Comparison of ENCODE assay signal across 23 cellular contexts in genomic region chr14:101328412-101329149, GRCh38.
"Had no signal": no experiment of that assay in that cellular context is flagged by ENCODE, and none has a peak within 500 bp of the region (broad histone marks: within the 10 kb centered on the region; RNA-seq: fewer than 3 reads in every experiment).

No MANE protein-coding gene starts in this region.

- H3K36me3 Mint-ChIP-seq: activated naive CD4-positive, alpha-beta T cell treated with anti-CD3 and anti-CD28 coated beads, Interleukin-2, amount 50 U/mL, for 24 hours; stimulated activated effector memory CD8-positive, alpha-beta T cell treated with anti-CD3 and anti-CD28 coated beads, Interleukin-12 subunit alpha, Interleukin-12 subunit beta, amount 100 ng/mL, for 72 hours had no signal

- H3K27ac Mint-ChIP-seq: activated naive CD4-positive, alpha-beta T cell treated with anti-CD3 and anti-CD28 coated beads, Interleukin-2, amount 50 U/mL, for 24 hours; memory B cell; natural killer cell treated with Interleukin-12 subunit alpha and Interleukin-12 subunit beta and Interleukin-15 and Interleukin-18, amount 100 ng/mL, for 72 hours; stimulated activated effector memory CD8-positive, alpha-beta T cell treated with anti-CD3 and anti-CD28 coated beads, Interleukin-12 subunit alpha, Interleukin-12 subunit beta, amount 100 ng/mL, for 72 hours had no signal

- H3K4me1 Mint-ChIP-seq: activated naive CD4-positive, alpha-beta T cell treated with anti-CD3 and anti-CD28 coated beads, Interleukin-2, amount 50 U/mL, for 24 hours; central memory CD8-positive, alpha-beta T cell; memory B cell; stimulated activated effector memory CD8-positive, alpha-beta T cell treated with anti-CD3 and anti-CD28 coated beads, Interleukin-12 subunit alpha, Interleukin-12 subunit beta, amount 100 ng/mL, for 72 hours had no signal

- H3K4me3 ChIP-seq: ascending aorta, breast epithelium, right atrium auricular region, skin epidermis, stomach, suprapubic skin, tibial nerve had no signal

- H3K9me3 ChIP-seq: ascending aorta, suprapubic skin had no signal

- DNase-seq: activated CD4-positive, CD25-positive, alpha-beta regulatory T cell treated with anti-CD3 and anti-CD28 coated beads, Interleukin-2, amount 50 U/mL, for 72 hours; activated gamma-delta T cell treated with Interleukin-2 at 50 U/mL for 16 hours; activated T-cell treated with anti-CD3 and anti-CD28 coated beads, Interleukin-2, amount 50 U/mL, for 1 hour; effector memory CD4-positive, alpha-beta T cell; foreskin melanocyte; hippocampal formation; kidney glomerular epithelial cell; nucleus accumbens; stimulated activated CD4-positive, alpha-beta T cell treated with anti-CD3 and anti-CD28 coated beads, Interleukin-2, amount 100 ng/mL, for 24 hours; stomach; T-helper 1 cell; WERI-Rb-1 had no signal

- H3K27ac ChIP-seq: ascending aorta, breast epithelium, right atrium auricular region, skin epidermis, stomach, suprapubic skin, tibial nerve, WERI-Rb-1 had no signal

- H3K36me3 ChIP-seq: ascending aorta, breast epithelium, right atrium auricular region, stomach, suprapubic skin, tibial nerve, WERI-Rb-1 had no signal

- H3K27me3 Mint-ChIP-seq: memory B cell had no signal

- H3K4me1 ChIP-seq: ascending aorta, breast epithelium, right atrium auricular region, stomach, suprapubic skin, tibial nerve had no signal

- H3K4me3 Mint-ChIP-seq: activated naive CD4-positive, alpha-beta T cell treated with anti-CD3 and anti-CD28 coated beads, Interleukin-2, amount 50 U/mL, for 24 hours; central memory CD8-positive, alpha-beta T cell; memory B cell; natural killer cell treated with Interleukin-12 subunit alpha and Interleukin-12 subunit beta and Interleukin-15 and Interleukin-18, amount 100 ng/mL, for 72 hours; stimulated activated effector memory CD8-positive, alpha-beta T cell treated with anti-CD3 and anti-CD28 coated beads, Interleukin-12 subunit alpha, Interleukin-12 subunit beta, amount 100 ng/mL, for 72 hours had no signal

- H3K27me3 ChIP-seq: ascending aorta, right atrium auricular region, tibial nerve had no signal

- ATAC-seq: natural killer cell treated with Interleukin-12 subunit alpha and Interleukin-12 subunit beta and Interleukin-15 and Interleukin-18, amount 100 ng/mL, for 72 hours; stimulated activated effector memory CD8-positive, alpha-beta T cell treated with anti-CD3 and anti-CD28 coated beads, Interleukin-12 subunit alpha, Interleukin-12 subunit beta, amount 100 ng/mL, for 72 hours had no signal
